In the genomic region with DNA sequence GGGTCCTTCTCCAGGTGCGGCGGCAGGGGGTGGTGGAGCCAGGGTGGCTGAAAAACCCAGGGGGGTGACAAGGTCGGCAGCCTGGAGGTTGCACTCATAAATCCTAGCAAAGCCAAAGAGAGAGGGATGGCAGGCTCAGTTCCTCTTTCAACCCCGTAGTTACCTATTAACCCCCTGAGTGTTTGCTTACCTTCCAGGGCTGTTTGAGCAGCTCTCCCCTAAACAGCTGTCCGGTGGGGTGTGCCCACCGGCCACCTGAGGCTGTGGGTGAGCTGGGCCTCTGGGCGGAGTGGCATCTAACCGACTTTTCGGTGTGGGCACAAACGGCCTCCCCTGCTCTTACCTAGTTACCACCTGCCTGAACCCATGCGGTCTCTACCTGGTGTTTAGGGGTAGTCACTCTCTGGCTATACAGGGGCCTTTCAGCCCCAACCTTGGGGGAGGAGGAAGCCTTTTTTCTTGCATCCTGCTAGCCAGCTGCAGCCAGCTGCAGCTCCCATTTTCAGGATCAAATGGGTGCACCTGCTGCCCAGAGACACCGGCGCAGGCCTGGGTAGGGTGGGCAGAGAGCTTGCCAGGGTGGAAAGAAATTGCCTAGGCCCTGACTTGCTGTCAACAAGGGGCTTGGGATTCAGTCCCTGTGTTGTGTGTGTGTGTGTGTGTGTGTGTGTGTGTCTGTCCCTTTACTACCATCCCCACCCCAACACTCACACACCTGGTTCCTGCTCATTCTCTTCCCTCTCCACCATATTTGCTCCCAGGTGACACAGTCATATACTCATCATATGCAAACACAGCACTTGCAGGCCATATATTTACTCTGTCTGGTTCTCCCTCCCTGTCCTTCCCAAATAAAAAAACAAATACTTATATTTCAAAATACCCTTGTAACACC, we compare ENCODE assay signal across 20 cellular contexts. TPM values are rescaled to one million over a fixed set of nuclear protein-coding genes. Genes with fewer than 3 reads are reported as not detected.
DNase-seq lines count a peak whose midpoint lies in the region; ATAC-seq, FAIRE-seq and TF ChIP-seq lines count a peak whose summit lies in the region.
"Had no signal": no experiment of that assay in that cellular context is flagged by ENCODE, and none has a peak within 500 bp of the region (broad histone marks: within the 10 kb centered on the region; RNA-seq: fewer than 3 reads in every experiment).

No MANE protein-coding gene starts in this region.

- no peaks in the 10 kb centered on the region for H3K36me3 ChIP-seq in mammary epithelial cell (ENCODE audit: insufficient read depth, low read length)
- H3K36me3 ChIP-seq: cardiac muscle cell had no signal

- H3K4me1 Mint-ChIP-seq in glutamatergic neuron (ENCODE audit: low read depth, unreplicated experiment) (peaks cover 26% of the 10 kb centered on the region), progenitor cell of endocrine pancreas (ENCODE audit: low read depth) (peaks cover 49% of the 10 kb centered on the region)

- peaks cover 13% of the 10 kb centered on the region for H3K9me3 Mint-ChIP-seq in glutamatergic neuron (ENCODE audit: unreplicated experiment)
- no peaks in the 10 kb centered on the region for H3K9me3 Mint-ChIP-seq in progenitor cell of endocrine pancreas (ENCODE audit: low read depth)
- H3K9me3 Mint-ChIP-seq: activated naive CD4-positive, alpha-beta T cell treated with anti-CD3 and anti-CD28 coated beads, Interleukin-2, amount 50 U/mL, for 72 hours; stimulated activated naive B cell treated with anti-CD40 and anti-IgM and Interleukin-4, amounts not matched to agents 10 μg/mL and 1 μg/mL and 100 μg/mL, for 72 hours had no signal

- no peak for TF ChIP-seq CTCF in glutamatergic neuron (IDR thresholded peaks at IDR 0.05; ENCODE audit: partially characterized antibody, unreplicated experiment)
- no peak for TF ChIP-seq CTCF in progenitor cell of endocrine pancreas (IDR thresholded peaks at IDR 0.05; ENCODE audit: unreplicated experiment)
- TF ChIP-seq CTCF in mammary epithelial cell (conservative IDR thresholded peaks at IDR 0.05 in 1 of 2, IDR thresholded peaks at IDR 0.05 in 1 of 2; ENCODE audit: extremely low read depth in 1 of 2, insufficient read depth in 1 of 2, low read depth in 1 of 2, low read length in 2 of 2), result no peak

- CTCF ChIA-PET in mammary epithelial cell (lab: Charles Lee; ENCODE audit: low non-redundant PET), result no interaction called here

- no peaks in the 10 kb centered on the region for H3K79me2 ChIP-seq in mammary epithelial cell (ENCODE audit: insufficient read depth, low read length)

- H3K4me1 ChIP-seq in mammary epithelial cell (ENCODE audit: insufficient read depth, low read length), result peaks cover 27% of the 10 kb centered on the region

- no peak for TF ChIP-seq POLR2A in GM12891 (IDR thresholded peaks at IDR 0.05; ENCODE audit: low read depth, low read length)

- H3K4me3 Mint-ChIP-seq in glutamatergic neuron (ENCODE audit: unreplicated experiment) (peak overlapping the region; percentile 96), progenitor cell of endocrine pancreas (ENCODE audit: low read depth) (peak overlapping the region; percentile 76)
- H3K4me3 Mint-ChIP-seq: stimulated activated naive B cell treated with anti-CD40 and anti-IgM and Interleukin-4, amounts not matched to agents 10 μg/mL and 1 μg/mL and 100 μg/mL, for 72 hours had no signal

- no peak for FAIRE-seq in GM12891 (lab: Jason Lieb, UNC)
- FAIRE-seq: frontal cortex, H54, RCC 7860 had no signal

- no peak overlapping the region for H3K9ac ChIP-seq in mammary epithelial cell (ENCODE audit: insufficient read depth, low read length)

- H3K36me3 Mint-ChIP-seq in glutamatergic neuron (ENCODE audit: unreplicated experiment), result no peaks in the 10 kb centered on the region
- no peaks in the 10 kb centered on the region for H3K36me3 Mint-ChIP-seq in progenitor cell of endocrine pancreas (ENCODE audit: insufficient read depth)
- H3K36me3 Mint-ChIP-seq: stimulated activated naive B cell treated with anti-CD40 and anti-IgM and Interleukin-4, amounts not matched to agents 10 μg/mL and 1 μg/mL and 100 μg/mL, for 72 hours had no signal

- no peaks in the 10 kb centered on the region for H3K9me3 ChIP-seq in mammary epithelial cell (replicated peaks; ENCODE audit: insufficient read depth, low read length)

- no TSS peak for BruUV-seq in mammary epithelial cell (replicated peaks; lab: Mats Ljungman, UMichigan)

- H4K20me1 ChIP-seq in mammary epithelial cell (ENCODE audit: insufficient read depth, low read length), result no peaks in the 10 kb centered on the region

- H3K27me3 Mint-ChIP-seq in glutamatergic neuron (ENCODE audit: unreplicated experiment), result peaks cover 14% of the 10 kb centered on the region
- H3K27me3 Mint-ChIP-seq in progenitor cell of endocrine pancreas, result peaks cover 29% of the 10 kb centered on the region

- WGBS in mammary epithelial cell (ENCODE audit: low coverage, missing lambda C conversion rate), result 66% methylated on average over 8 of the region's 13 CpGs

- ATAC-seq in GM18861 (IDR thresholded peaks at IDR 0.05; ENCODE audit: unreplicated experiment), result no peak
- ATAC-seq: activated naive CD4-positive, alpha-beta T cell treated with anti-CD3 and anti-CD28 coated beads, Interleukin-2, amount 50 U/mL, for 72 hours; naive thymus-derived CD4-positive, alpha-beta T cell; stimulated activated naive B cell treated with anti-CD40 and anti-IgM and Interleukin-4, amounts not matched to agents 10 μg/mL and 1 μg/mL and 100 μg/mL, for 72 hours had no signal

- DNase-seq in GM12891 (ENCODE audit: insufficient read length, low spot score) (no peak), NCI-H526 treated with DMSO at 0.1 percent for 48 hours (lab: John Stamatoyannopoulos, UW) (peak; percentile 50), glutamatergic neuron (no peak), progenitor cell of endocrine pancreas (ENCODE audit: low spot score, unreplicated experiment) (no peak), mammary epithelial cell (no peak), HCEC 1CT (no peak), DMS79 treated with DMSO at 0.1 percent for 48 hours (lab: John Stamatoyannopoulos, UW) (no peak)
- DNase-seq: activated CD4-positive, alpha-beta T cell treated with anti-CD3 and anti-CD28 coated beads for 1 hour; activated CD8-positive, alpha-beta memory T cell treated with anti-CD3 and anti-CD28 coated beads, Interleukin-2, amount 50 U/mL, for 48 hours; GDM1; Karpas-422; naive thymus-derived CD4-positive, alpha-beta T cell; stimulated activated naive B cell treated with anti-CD40 and anti-IgM and Interleukin-4, amounts not matched to agents 10 μg/mL and 1 μg/mL and 100 μg/mL, for 72 hours had no signal

- H3K27me3 ChIP-seq in mammary epithelial cell (ENCODE audit: insufficient read depth, low read length), result peaks cover 11% of the 10 kb centered on the region

- H3K4me2 ChIP-seq in mammary epithelial cell (ENCODE audit: insufficient read depth, low read depth, low read length), result no peak overlapping the region

- intact Hi-C loops in mammary epithelial cell (cut with micrococcal nuclease), result no loop called here

- no peak overlapping the region for H3K27ac Mint-ChIP-seq in glutamatergic neuron (ENCODE audit: unreplicated experiment)
- peak overlapping the region; percentile 94 for H3K27ac Mint-ChIP-seq in progenitor cell of endocrine pancreas
- H3K27ac Mint-ChIP-seq: stimulated activated naive B cell treated with anti-CD40 and anti-IgM and Interleukin-4, amounts not matched to agents 10 μg/mL and 1 μg/mL and 100 μg/mL, for 72 hours had no signal

- dilution Hi-C loops in mammary epithelial cell (cut with HindIII; ENCODE audit: low sequenced_read_pairs), result no loop called here

- no peak overlapping the region for H3K4me3 ChIP-seq in mammary epithelial cell (replicated peaks in 1 of 3; ENCODE audit: insufficient read depth in 1 of 3, low read depth in 2 of 3, low read length in 3 of 3)
- H3K4me3 ChIP-seq: cardiac muscle cell had no signal

- no peak overlapping the region for H2AFZ ChIP-seq in mammary epithelial cell (ENCODE audit: low read depth, low read length)

- H3K27ac ChIP-seq in mammary epithelial cell (ENCODE audit: insufficient read depth, low read depth, low read length), result no peak overlapping the region
- H3K27ac ChIP-seq: C4-2B, cardiac muscle cell had no signal

- in situ Hi-C loops in mammary epithelial cell (cut with MboI; ENCODE audit: low sequenced_read_pairs in 2 of 2), result no loop called here

TF ChIP-seq in GM12891, 5 proteins besides CTCF, POLR2A, EP300 and RAD21:
- TF ChIP-seq TAF1 (IDR thresholded peaks at IDR 0.05; ENCODE audit: low read depth, low read length), result no peak
- no peak for TF ChIP-seq POLR2AphosphoS5 (IDR thresholded peaks at IDR 0.05; ENCODE audit: low read depth, low read length)
- TF ChIP-seq PAX5 (IDR thresholded peaks at IDR 0.05; ENCODE audit: insufficient read depth, low read length, severe bottlenecking), result no peak
- TF ChIP-seq SPI1 (IDR thresholded peaks at IDR 0.05; ENCODE audit: low read depth, low read length), result peak; percentile 74
- TF ChIP-seq POU2F2 (IDR thresholded peaks at IDR 0.05; ENCODE audit: low read depth, low read length), result no peak

RNA-seq across cellular contexts. Expression of gene DLL4, which starts 3.7 kb away (rescaled TPM):
- polyA plus RNA-seq in GM12891 (2012; ENCODE audit: low read depth, missing spikeins), result 0.09 TPM
- 12.5 TPM for total RNA-seq in glutamatergic neuron (ENCODE audit: unreplicated experiment)
- total RNA-seq in progenitor cell of endocrine pancreas, result 6.2 and 6.5 TPM in 2 replicates
- under 1 TPM in 1 of 2 donors, not detected in 1; under 0.01 TPM for total RNA-seq in mammary epithelial cell
- not detected for polyA plus RNA-seq in mammary epithelial cell
- not detected for polyA minus RNA-seq in mammary epithelial cell
- total RNA-seq: naive thymus-derived CD4-positive, alpha-beta T cell had no signal
- polyA plus RNA-seq: cardiac muscle cell; naive thymus-derived CD4-positive, alpha-beta T cell had no signal

RNA-seq across cellular contexts. Expression of gene CHAC1, which starts 20.4 kb away (rescaled TPM):
- polyA plus RNA-seq in GM12891 (2012; ENCODE audit: low read depth, missing spikeins), result 5.5 TPM
- total RNA-seq in glutamatergic neuron (ENCODE audit: unreplicated experiment) (45.6 TPM), progenitor cell of endocrine pancreas (14.4 and 18.1 TPM in 2 replicates), mammary epithelial cell (100 to 1,000 TPM in 1 of 2 donors, 10 to 100 TPM in 1; 72.4 to 127 TPM)
- 30.9 TPM for polyA plus RNA-seq in mammary epithelial cell
- polyA minus RNA-seq in mammary epithelial cell, result 37.2 TPM

RNA-seq across cellular contexts. Expression of gene VPS18, which starts 38.6 kb away (rescaled TPM):
- polyA plus RNA-seq in GM12891 (2012; ENCODE audit: low read depth, missing spikeins), result 7.8 TPM
- total RNA-seq in glutamatergic neuron (ENCODE audit: unreplicated experiment), result 33.5 TPM
- total RNA-seq in progenitor cell of endocrine pancreas, result 27.4 and 28.9 TPM in 2 replicates
- total RNA-seq in mammary epithelial cell, result 10 to 100 TPM; 21.5 to 56.0 TPM
- 18.4 TPM for polyA plus RNA-seq in mammary epithelial cell
- polyA minus RNA-seq in mammary epithelial cell, result 43.4 TPM

RNA-seq across cellular contexts. Expression of gene RHOV, which starts 58.8 kb away (rescaled TPM):
- polyA plus RNA-seq in GM12891 (2012; ENCODE audit: low read depth, missing spikeins), result 14.7 TPM
- 1.8 TPM for total RNA-seq in glutamatergic neuron (ENCODE audit: unreplicated experiment)
- 4.4 and 5.1 TPM in 2 replicates for total RNA-seq in progenitor cell of endocrine pancreas
- total RNA-seq in mammary epithelial cell, result under 1 TPM; 0.83 to 0.87 TPM
- 0.90 TPM for polyA plus RNA-seq in mammary epithelial cell
- polyA minus RNA-seq in mammary epithelial cell, result not detected
- polyA plus RNA-seq: naive thymus-derived CD4-positive, alpha-beta T cell had no signal
